Comparison of ENCODE assay signal across 1 cellular context in genomic region chr2:11122380-11122779, GRCh38.
A peak's percentile ranks its signal among the peaks of the same experiment; 100 is the strongest.
TF ChIP-seq lines count a peak whose summit lies in the region.

No MANE protein-coding gene starts in this region.

TF ChIP-seq in K562, 482 proteins besides CTCF, POLR2A, EP300 and RAD21 (continued from another document and continues in another):
- no peak for TF ChIP-seq ZBTB34 (CRISPR knock-in tag; IDR thresholded peaks at IDR 0.05)
- no peak for TF ChIP-seq CREB5 (CRISPR knock-in tag; IDR thresholded peaks at IDR 0.05)
- TF ChIP-seq ZNF282 (CRISPR knock-in tag; IDR thresholded peaks at IDR 0.05): no peak
- no peak for TF ChIP-seq BCL6 (CRISPR knock-in tag; IDR thresholded peaks at IDR 0.05)
- no peak for TF ChIP-seq ZZZ3 (IDR thresholded peaks at IDR 0.05)
- TF ChIP-seq ZNF778 (CRISPR knock-in tag; IDR thresholded peaks at IDR 0.05): no peak
- TF ChIP-seq TAF1 (IDR thresholded peaks at IDR 0.05; ENCODE audit: control insufficient read depth, extremely low read depth, insufficient read depth, low read length, severe bottlenecking): no peak
- TF ChIP-seq STAT6 (CRISPR knock-in tag; IDR thresholded peaks at IDR 0.05): no peak
- no peak for TF ChIP-seq FOXJ2 (tag; IDR thresholded peaks at IDR 0.05)
- no peak for TF ChIP-seq FOXO4 (CRISPR knock-in tag; IDR thresholded peaks at IDR 0.05)
- no peak for TF ChIP-seq TARDBP (IDR thresholded peaks at IDR 0.05)
- peak in 1 of 2 experiments; percentile 86; a peak in 2 of 4 replicates for TF ChIP-seq TEAD1 (CRISPR knock-in tag; IDR thresholded peaks at IDR 0.05)
- peak; percentile 99 for TF ChIP-seq ZNF175 (CRISPR knock-in tag; IDR thresholded peaks at IDR 0.05; ENCODE audit: low read depth)
- TF ChIP-seq THAP12 (CRISPR knock-in tag; IDR thresholded peaks at IDR 0.05): no peak
- TF ChIP-seq LCOR (CRISPR knock-in tag; IDR thresholded peaks at IDR 0.05): no peak
- no peak for TF ChIP-seq SIX5 (IDR thresholded peaks at IDR 0.05; ENCODE audit: borderline replicate concordance in 1 of 2, insufficient read depth in 1 of 2, low read depth in 1 of 2, low read length in 2 of 2)
- TF ChIP-seq HNRNPL (IDR thresholded peaks at IDR 0.05; ENCODE audit: low read depth, low read length): no peak
- no peak for TF ChIP-seq MIER1 (IDR thresholded peaks at IDR 0.05; ENCODE audit: low read depth)
- TF ChIP-seq KAT8 (IDR thresholded peaks at IDR 0.05; ENCODE audit: low read depth): no peak
- no peak for TF ChIP-seq JUND (IDR thresholded peaks at IDR 0.05; ENCODE audit: borderline replicate concordance, low read depth, low read length)
- TF ChIP-seq JUND (tag; IDR thresholded peaks at IDR 0.05; ENCODE audit: borderline replicate concordance, low read depth, low read length): no peak
- no peak for TF ChIP-seq HDGF (IDR thresholded peaks at IDR 0.05)
- no peak for TF ChIP-seq ZNF431 (CRISPR knock-in tag; IDR thresholded peaks at IDR 0.05)
- no peak for TF ChIP-seq HINFP (tag; conservative IDR thresholded peaks at IDR 0.05; ENCODE audit: low read depth)
- no peak for TF ChIP-seq SREBF1 (IDR thresholded peaks at IDR 0.05; ENCODE audit: borderline replicate concordance, low read depth, low read length)
- no peak for TF ChIP-seq DNMT1 (IDR thresholded peaks at IDR 0.05)
- no peak for TF ChIP-seq E2F4 (CRISPR knock-in tag; IDR thresholded peaks at IDR 0.05; ENCODE audit: low read depth)
- no peak for TF ChIP-seq TAF7 (tag; IDR thresholded peaks at IDR 0.05)
- TF ChIP-seq CAMTA2 (CRISPR knock-in tag; conservative IDR thresholded peaks at IDR 0.05): no peak
- no peak for TF ChIP-seq CREB3 (tag; conservative IDR thresholded peaks at IDR 0.05; ENCODE audit: low read depth)
- no peak for TF ChIP-seq ZNF551 (CRISPR knock-in tag; IDR thresholded peaks at IDR 0.05)
- TF ChIP-seq NRF1 (conservative IDR thresholded peaks at IDR 0.05 in 1 of 2, IDR thresholded peaks at IDR 0.05 in 1 of 2): no peak
- TF ChIP-seq PCBP1 (IDR thresholded peaks at IDR 0.05; ENCODE audit: low read depth, low read length, poor library complexity, severe bottlenecking): no peak
- no peak for TF ChIP-seq ZNF780A (CRISPR knock-in tag; IDR thresholded peaks at IDR 0.05)
- no peak for TF ChIP-seq SMARCA5 (IDR thresholded peaks at IDR 0.05)
- TF ChIP-seq ZNF124 (CRISPR knock-in tag; IDR thresholded peaks at IDR 0.05): no peak
- no peak for TF ChIP-seq NFIC (IDR thresholded peaks at IDR 0.05)
- TF ChIP-seq MLX (CRISPR knock-in tag; conservative IDR thresholded peaks at IDR 0.05): no peak
- no peak for TF ChIP-seq ID3 (CRISPR knock-in tag; IDR thresholded peaks at IDR 0.05)
- peak; percentile 79; the same call in 1 of the 2 replicates for TF ChIP-seq ID3 (tag; IDR thresholded peaks at IDR 0.05)
- no peak for TF ChIP-seq HNRNPUL1 (IDR thresholded peaks at IDR 0.05; ENCODE audit: low read length)
- TF ChIP-seq ZNF644 (tag; IDR thresholded peaks at IDR 0.05; ENCODE audit: low read depth): no peak
- no peak for TF ChIP-seq E2F8 (IDR thresholded peaks at IDR 0.05; ENCODE audit: low read depth, partially characterized antibody)
- TF ChIP-seq LARP7 (IDR thresholded peaks at IDR 0.05): no peak
- no peak for TF ChIP-seq EHMT2 (IDR thresholded peaks at IDR 0.05)
- no peak for TF ChIP-seq SP2 (IDR thresholded peaks at IDR 0.05; ENCODE audit: extremely low read depth, low read depth, low read length, poor library complexity, severe bottlenecking)
- no peak for TF ChIP-seq RBM34 (IDR thresholded peaks at IDR 0.05; ENCODE audit: borderline replicate concordance, insufficient read depth, low read length)
- no peak for TF ChIP-seq CBX3 (IDR thresholded peaks at IDR 0.05; ENCODE audit: borderline replicate concordance in 1 of 2, low read length in 2 of 2)
- no peak for TF ChIP-seq FOXJ3 (CRISPR knock-in tag; IDR thresholded peaks at IDR 0.05)
- TF ChIP-seq ZNF239 (CRISPR knock-in tag; IDR thresholded peaks at IDR 0.05): peak; percentile 77
- no peak for TF ChIP-seq PTBP1 (IDR thresholded peaks at IDR 0.05; ENCODE audit: low read depth, low read length)
- no peak for TF ChIP-seq TEAD4 (IDR thresholded peaks at IDR 0.05; ENCODE audit: low read length)
- no peak for TF ChIP-seq TEAD4 (CRISPR knock-in tag; IDR thresholded peaks at IDR 0.05; ENCODE audit: borderline replicate concordance)
- no peak for TF ChIP-seq ZNF436 (CRISPR knock-in tag; IDR thresholded peaks at IDR 0.05)
- no peak for TF ChIP-seq SNIP1 (IDR thresholded peaks at IDR 0.05; ENCODE audit: low read depth)
- peak; percentile 94 for TF ChIP-seq ZNF583 (CRISPR knock-in tag; IDR thresholded peaks at IDR 0.05)
- TF ChIP-seq ZNF197 (CRISPR knock-in tag; IDR thresholded peaks at IDR 0.05; ENCODE audit: low read depth): peak; percentile 97
